In genomic region chr14:104704252-104704651, GRCh38 we compare ENCODE assay signal across 29 cellular contexts.
"Had no signal": no experiment of that assay in that cellular context is flagged by ENCODE, and none has a peak within 500 bp of the region (broad histone marks: within the 10 kb centered on the region; RNA-seq: fewer than 3 reads in every experiment).

No MANE protein-coding gene starts in this region.

- H3K27ac Mint-ChIP-seq: immature natural killer cell; memory B cell; naive thymus-derived CD4-positive, alpha-beta T cell; natural killer cell treated with Interleukin-12 subunit alpha and Interleukin-12 subunit beta and Interleukin-15 and Interleukin-18, amount 100 ng/mL, for 72 hours; stimulated activated naive B cell treated with anti-CD40 and anti-IgM and Interleukin-4, amounts not matched to agents 10 μg/mL and 1 μg/mL and 100 μg/mL, for 72 hours; type B pancreatic cell had no signal

- H3K27ac ChIP-seq: left lung, ovary, prostate gland, skin epidermis, stomach, suprapubic skin, uterus had no signal

- H3K4me1 ChIP-seq: prostate gland had no signal

- DNase-seq: hypothalamus; immature natural killer cell; kidney; left colon; left lung; midbrain; mucosa of descending colon; naive thymus-derived CD4-positive, alpha-beta T cell; ovary; posterior cingulate gyrus; retina; right cardiac atrium; stimulated activated CD4-positive, alpha-beta T cell treated with anti-CD3 and anti-CD28 coated beads, Interleukin-12 subunit alpha, Interleukin-12 subunit beta, amount 100 ng/mL, for 4 hours; stimulated activated CD4-positive, alpha-beta T cell treated with anti-CD3 and anti-CD28 coated beads, Interleukin-15, amount 100 ng/mL, for 24 hours; stimulated activated CD4-positive, alpha-beta T cell treated with anti-CD3 and anti-CD28 coated beads, Interleukin-2, amount 100 ng/mL, for 24 hours; stimulated activated CD4-positive, alpha-beta T cell treated with anti-CD3 and anti-CD28 coated beads, Interleukin-4, amount 100 ng/mL, for 1 hour; stimulated activated naive B cell treated with anti-CD40 and anti-IgM and Interleukin-4, amounts not matched to agents 10 μg/mL and 1 μg/mL and 100 μg/mL, for 72 hours; stimulated activated naive CD8-positive, alpha-beta T cell treated with anti-CD3 and anti-CD28 coated beads, Interleukin-15, Interleukin-2, amounts not matched to agents 100 U/mL and 50 U/mL, for 24 hours; stomach; uterus had no signal

- H3K27me3 ChIP-seq: left lung, ovary, stomach, suprapubic skin, tibial nerve, uterus had no signal

- H3K4me3 Mint-ChIP-seq: immature natural killer cell; memory B cell; naive thymus-derived CD4-positive, alpha-beta T cell; natural killer cell treated with Interleukin-12 subunit alpha and Interleukin-12 subunit beta and Interleukin-15 and Interleukin-18, amount 100 ng/mL, for 72 hours; stimulated activated naive B cell treated with anti-CD40 and anti-IgM and Interleukin-4, amounts not matched to agents 10 μg/mL and 1 μg/mL and 100 μg/mL, for 72 hours; type B pancreatic cell had no signal

- ATAC-seq: left colon; left lung; mucosa of descending colon; naive thymus-derived CD4-positive, alpha-beta T cell; natural killer cell treated with Interleukin-12 subunit alpha and Interleukin-12 subunit beta and Interleukin-15 and Interleukin-18, amount 100 ng/mL, for 72 hours; right cardiac atrium; sciatic nerve; stimulated activated naive B cell treated with anti-CD40 and anti-IgM and Interleukin-4, amounts not matched to agents 10 μg/mL and 1 μg/mL and 100 μg/mL, for 72 hours; stimulated activated naive CD8-positive, alpha-beta T cell treated with anti-CD3 and anti-CD28 coated beads, Interleukin-15, Interleukin-2, amounts not matched to agents 100 U/mL and 50 U/mL, for 24 hours had no signal

- H3K27me3 Mint-ChIP-seq: memory B cell; naive thymus-derived CD4-positive, alpha-beta T cell; natural killer cell treated with Interleukin-12 subunit alpha and Interleukin-12 subunit beta and Interleukin-15 and Interleukin-18, amount 100 ng/mL, for 72 hours; stimulated activated naive B cell treated with anti-CD40 and anti-IgM and Interleukin-4, amounts not matched to agents 10 μg/mL and 1 μg/mL and 100 μg/mL, for 72 hours; type B pancreatic cell had no signal

- H3K9me3 ChIP-seq: left lung, mucosa of descending colon, ovary, prostate gland, stomach, suprapubic skin, tibial nerve, uterus had no signal

- H3K36me3 ChIP-seq: ovary, uterus had no signal

- H3K9me3 Mint-ChIP-seq: immature natural killer cell; memory B cell; naive thymus-derived CD4-positive, alpha-beta T cell; natural killer cell treated with Interleukin-12 subunit alpha and Interleukin-12 subunit beta and Interleukin-15 and Interleukin-18, amount 100 ng/mL, for 72 hours; stimulated activated naive B cell treated with anti-CD40 and anti-IgM and Interleukin-4, amounts not matched to agents 10 μg/mL and 1 μg/mL and 100 μg/mL, for 72 hours; type B pancreatic cell had no signal

- H3K36me3 Mint-ChIP-seq: immature natural killer cell; natural killer cell treated with Interleukin-12 subunit alpha and Interleukin-12 subunit beta and Interleukin-15 and Interleukin-18, amount 100 ng/mL, for 72 hours had no signal

- H3K4me3 ChIP-seq: left lung, lung, mucosa of descending colon, ovary, prostate gland, skin epidermis, stomach, suprapubic skin, tibial nerve, uterus had no signal
